In genomic region chr14:103185051-103186027, GRCh38 we compare ENCODE assay signal across 1 cellular context.
TF ChIP-seq lines count a peak whose summit lies in the region.

No MANE protein-coding gene starts in this region.

TF ChIP-seq in GM23338, 12 proteins besides CTCF, POLR2A, EP300 and RAD21 (continued from another document):
- TF ChIP-seq ZNF462 (CRISPR knock-in tag; IDR thresholded peaks at IDR 0.05) (no peak), ETS1 (IDR thresholded peaks at IDR 0.05) (no peak), EZH2phosphoT487 (IDR thresholded peaks at IDR 0.05; ENCODE audit: unreplicated experiment) (no peak), CREB1 (CRISPR knock-in tag; IDR thresholded peaks at IDR 0.05; ENCODE audit: low read depth) (no peak), POLR2AphosphoS5 (IDR thresholded peaks at IDR 0.05; ENCODE audit: low read depth) (no peak), NANOG (IDR thresholded peaks at IDR 0.05; ENCODE audit: borderline replicate concordance) (no peak), ZNF114 (CRISPR knock-in tag; IDR thresholded peaks at IDR 0.05) (no peak), EZH2 (IDR thresholded peaks at IDR 0.05; ENCODE audit: low read depth, unreplicated experiment) (no peak)
